Comparison of ENCODE assay signal across 1 cellular context in the genomic region with DNA sequence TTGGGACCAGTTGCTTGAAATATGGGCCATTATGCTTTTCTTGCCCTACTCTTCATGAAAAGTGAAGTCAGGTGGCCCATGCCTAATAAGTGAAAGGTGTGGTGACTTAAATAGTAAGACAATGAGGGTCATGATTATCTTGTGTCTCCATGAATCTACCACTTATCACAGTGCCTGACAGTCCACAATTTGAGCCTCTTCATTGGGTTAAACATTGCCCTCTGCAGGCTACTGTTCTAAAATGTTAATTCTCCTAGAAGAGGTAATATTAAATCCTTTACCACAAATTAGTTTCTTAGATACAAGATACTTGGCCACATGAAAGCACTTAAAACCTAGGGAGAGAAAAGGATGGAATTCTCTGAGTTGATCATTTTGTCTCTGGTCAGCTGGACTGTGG.
TF ChIP-seq lines count a peak whose summit lies in the region.

No MANE protein-coding gene starts in this region.

TF ChIP-seq in SK-N-SH, 30 proteins besides CTCF, POLR2A, EP300 and RAD21:
- TF ChIP-seq CHD2 (IDR thresholded peaks at IDR 0.05; ENCODE audit: low read length, partially characterized antibody) (no peak), YY1 (IDR thresholded peaks at IDR 0.05; ENCODE audit: low read depth) (no peak), TEAD4 (IDR thresholded peaks at IDR 0.05; ENCODE audit: borderline replicate concordance, insufficient read depth) (no peak), EZH2phosphoT487 (IDR thresholded peaks at IDR 0.05; ENCODE audit: borderline replicate concordance, low read depth) (no peak), MXI1 (IDR thresholded peaks at IDR 0.05; ENCODE audit: low read depth, low read length) (no peak), SMC3 (IDR thresholded peaks at IDR 0.05; ENCODE audit: low read depth, low read length) (no peak), RXRA (IDR thresholded peaks at IDR 0.05; ENCODE audit: borderline replicate concordance, low read depth) (no peak), RCOR1 (IDR thresholded peaks at IDR 0.05; ENCODE audit: low read length) (no peak), RFX5 (IDR thresholded peaks at IDR 0.05; ENCODE audit: low read length) (no peak), TCF12 (IDR thresholded peaks at IDR 0.05) (no peak), GATA2 (CRISPR knock-in tag; IDR thresholded peaks at IDR 0.05) (no peak), POLR2AphosphoS5 (IDR thresholded peaks at IDR 0.05; ENCODE audit: low read depth, low read length) (no peak), FOXJ3 (CRISPR knock-in tag; IDR thresholded peaks at IDR 0.05) (no peak), ELF1 (IDR thresholded peaks at IDR 0.05) (no peak), GABPA (IDR thresholded peaks at IDR 0.05; ENCODE audit: low read depth) (no peak)
- TF ChIP-seq, protein P1, sequence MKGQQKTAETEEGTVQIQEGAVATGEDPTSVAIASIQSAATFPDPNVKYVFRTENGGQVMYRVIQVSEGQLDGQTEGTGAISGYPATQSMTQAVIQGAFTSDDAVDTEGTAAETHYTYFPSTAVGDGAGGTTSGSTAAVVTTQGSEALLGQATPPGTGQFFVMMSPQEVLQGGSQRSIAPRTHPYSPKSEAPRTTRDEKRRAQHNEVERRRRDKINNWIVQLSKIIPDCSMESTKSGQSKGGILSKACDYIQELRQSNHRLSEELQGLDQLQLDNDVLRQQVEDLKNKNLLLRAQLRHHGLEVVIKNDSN (IDR thresholded peaks at IDR 0.05; ENCODE audit: borderline replicate concordance, low read depth) = no peak
- TF ChIP-seq, protein P2, sequence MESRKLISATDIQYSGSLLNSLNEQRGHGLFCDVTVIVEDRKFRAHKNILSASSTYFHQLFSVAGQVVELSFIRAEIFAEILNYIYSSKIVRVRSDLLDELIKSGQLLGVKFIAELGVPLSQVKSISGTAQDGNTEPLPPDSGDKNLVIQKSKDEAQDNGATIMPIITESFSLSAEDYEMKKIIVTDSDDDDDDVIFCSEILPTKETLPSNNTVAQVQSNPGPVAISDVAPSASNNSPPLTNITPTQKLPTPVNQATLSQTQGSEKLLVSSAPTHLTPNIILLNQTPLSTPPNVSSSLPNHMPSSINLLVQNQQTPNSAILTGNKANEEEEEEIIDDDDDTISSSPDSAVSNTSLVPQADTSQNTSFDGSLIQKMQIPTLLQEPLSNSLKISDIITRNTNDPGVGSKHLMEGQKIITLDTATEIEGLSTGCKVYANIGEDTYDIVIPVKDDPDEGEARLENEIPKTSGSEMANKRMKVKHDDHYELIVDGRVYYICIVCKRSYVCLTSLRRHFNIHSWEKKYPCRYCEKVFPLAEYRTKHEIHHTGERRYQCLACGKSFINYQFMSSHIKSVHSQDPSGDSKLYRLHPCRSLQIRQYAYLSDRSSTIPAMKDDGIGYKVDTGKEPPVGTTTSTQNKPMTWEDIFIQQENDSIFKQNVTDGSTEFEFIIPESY (IDR thresholded peaks at IDR 0.05; ENCODE audit: borderline replicate concordance, low read depth) = no peak
- TF ChIP-seq, protein P3, sequence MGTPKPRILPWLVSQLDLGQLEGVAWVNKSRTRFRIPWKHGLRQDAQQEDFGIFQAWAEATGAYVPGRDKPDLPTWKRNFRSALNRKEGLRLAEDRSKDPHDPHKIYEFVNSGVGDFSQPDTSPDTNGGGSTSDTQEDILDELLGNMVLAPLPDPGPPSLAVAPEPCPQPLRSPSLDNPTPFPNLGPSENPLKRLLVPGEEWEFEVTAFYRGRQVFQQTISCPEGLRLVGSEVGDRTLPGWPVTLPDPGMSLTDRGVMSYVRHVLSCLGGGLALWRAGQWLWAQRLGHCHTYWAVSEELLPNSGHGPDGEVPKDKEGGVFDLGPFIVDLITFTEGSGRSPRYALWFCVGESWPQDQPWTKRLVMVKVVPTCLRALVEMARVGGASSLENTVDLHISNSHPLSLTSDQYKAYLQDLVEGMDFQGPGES (IDR thresholded peaks at IDR 0.05; ENCODE audit: low read depth, low read length) = no peak
- TF ChIP-seq, protein P4, sequence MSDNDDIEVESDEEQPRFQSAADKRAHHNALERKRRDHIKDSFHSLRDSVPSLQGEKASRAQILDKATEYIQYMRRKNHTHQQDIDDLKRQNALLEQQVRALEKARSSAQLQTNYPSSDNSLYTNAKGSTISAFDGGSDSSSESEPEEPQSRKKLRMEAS (IDR thresholded peaks at IDR 0.05; ENCODE audit: low read depth) = no peak
